1 cellular context compared by ENCODE assay signal in the genomic region with DNA sequence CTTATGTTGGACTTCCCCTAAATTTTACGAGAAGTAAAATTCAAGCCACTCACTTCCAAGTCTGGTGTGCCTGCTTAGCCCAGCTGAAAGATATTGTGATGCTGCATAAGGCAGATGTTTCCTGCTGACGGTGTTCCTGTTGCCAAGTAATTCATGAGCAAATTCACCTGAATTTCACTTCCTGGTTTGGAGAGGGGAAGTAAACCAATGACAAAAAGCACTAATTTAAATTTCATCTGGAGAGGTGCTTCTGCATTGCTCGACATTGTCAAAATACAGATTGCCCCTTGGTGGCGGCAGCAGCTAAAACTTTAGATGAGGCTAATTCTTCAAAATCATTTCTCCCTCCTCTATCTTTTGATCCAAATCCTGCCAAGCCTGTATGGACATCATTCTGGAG.
TF ChIP-seq lines count a peak whose summit lies in the region.

No MANE protein-coding gene starts in this region.

TF ChIP-seq in H1, 55 proteins besides CTCF, POLR2A, EP300 and RAD21 (continued from another document):
- TF ChIP-seq CHD7 (IDR thresholded peaks at IDR 0.05; ENCODE audit: insufficient replicate concordance, low read length), result no peak
- peak; percentile 24; the same call in 1 of the 2 replicates for TF ChIP-seq CREB1 (IDR thresholded peaks at IDR 0.05)
- 0 out of 4 replicates have a peak, but pooled peaks of 1 of the 2 experiments have one; percentile 44 for TF ChIP-seq SIN3A (conservative IDR thresholded peaks at IDR 0.05 in 1 of 2, IDR thresholded peaks at IDR 0.05 in 1 of 2; ENCODE audit: low read depth in 1 of 2, low read length in 2 of 2)
